Comparison of ENCODE assay signal across 30 cellular contexts in genomic region chr14:70303528-70304293, GRCh38.
"Had no signal": no experiment of that assay in that cellular context is flagged by ENCODE, and none has a peak within 500 bp of the region (broad histone marks: within the 10 kb centered on the region; RNA-seq: fewer than 3 reads in every experiment).

No MANE protein-coding gene starts in this region.

- ATAC-seq: activated CD4-positive, CD25-positive, alpha-beta regulatory T cell treated with anti-CD3 and anti-CD28 coated beads, Interleukin-2, amount 50 U/mL, for 24 hours; activated CD8-positive, alpha-beta memory T cell treated with anti-CD3 and anti-CD28 coated beads, Interleukin-2, amount 10 ng/mL, durations not matched to agents 7 days and 5 days; body of pancreas; Panc1; Right ventricle myocardium inferior; T-cell had no signal

- H3K4me1 Mint-ChIP-seq: activated CD8-positive, alpha-beta memory T cell treated with anti-CD3 and anti-CD28 coated beads, Interleukin-2, amount 10 ng/mL, durations not matched to agents 7 days and 5 days; activated naive CD4-positive, alpha-beta T cell treated with anti-CD3 and anti-CD28 coated beads, Interleukin-2, amount 50 U/mL, for 24 hours; T-cell had no signal

- H3K4me1 ChIP-seq: ascending aorta, body of pancreas had no signal

- H3K27me3 ChIP-seq: ascending aorta, body of pancreas, cardiac muscle cell, MG63 had no signal

- H3K27ac Mint-ChIP-seq: activated CD8-positive, alpha-beta memory T cell treated with anti-CD3 and anti-CD28 coated beads, Interleukin-2, amount 10 ng/mL, durations not matched to agents 7 days and 5 days; activated naive CD4-positive, alpha-beta T cell treated with anti-CD3 and anti-CD28 coated beads, Interleukin-2, amount 50 U/mL, for 24 hours; activated T-cell treated with anti-CD3 and anti-CD28 coated beads, Interleukin-2, amount 50 U/mL, for 24 hours; activated T-helper 1 cell treated with anti-CD3 and anti-CD28 coated beads, Interleukin-12 subunit alpha, Interleukin-12 subunit beta, Interleukin-2, Interleukin-4 antibody, amounts not matched to agents 30 ng/mL and 10 ng/mL and 1 ng/mL, durations not matched to agents 14 hours and 24 hours and 36 hours; T-cell had no signal

- H3K4me3 ChIP-seq: ascending aorta, body of pancreas, cardiac muscle cell, MG63, SK-N-MC had no signal

- H3K9me3 ChIP-seq: ascending aorta, body of pancreas, MG63 had no signal

- H3K4me3 Mint-ChIP-seq: activated CD8-positive, alpha-beta memory T cell treated with anti-CD3 and anti-CD28 coated beads, Interleukin-2, amount 10 ng/mL, durations not matched to agents 7 days and 5 days; activated naive CD4-positive, alpha-beta T cell treated with anti-CD3 and anti-CD28 coated beads, Interleukin-2, amount 50 U/mL, for 24 hours; activated T-cell treated with anti-CD3 and anti-CD28 coated beads, Interleukin-2, amount 50 U/mL, for 24 hours; activated T-helper 1 cell treated with anti-CD3 and anti-CD28 coated beads, Interleukin-12 subunit alpha, Interleukin-12 subunit beta, Interleukin-2, Interleukin-4 antibody, amounts not matched to agents 30 ng/mL and 10 ng/mL and 1 ng/mL, durations not matched to agents 14 hours and 24 hours and 36 hours; T-cell had no signal

- H3K27ac ChIP-seq: ascending aorta, body of pancreas, cardiac muscle cell, SK-N-MC had no signal

- DNase-seq: activated CD4-positive, alpha-beta T cell treated with anti-CD3 and anti-CD28 coated beads for 48 hours; activated CD4-positive, alpha-beta T cell treated with anti-CD3 and anti-CD28 coated beads, Interleukin-2, amount 50 U/mL, for 4 hours; activated CD8-positive, alpha-beta memory T cell treated with anti-CD3 and anti-CD28 coated beads, Interleukin-2, amount 10 ng/mL, durations not matched to agents 7 days and 5 days; activated effector memory CD4-positive, alpha-beta T cell treated with Interleukin-2 at 50 U/mL for 16 hours; activated naive CD4-positive, alpha-beta T cell; activated T-cell treated with anti-CD3 and anti-CD28 coated beads, Interleukin-2, amount 50 U/mL, for 24 hours; body of pancreas; cerebellar nuclear complex; MG63; MV-4-11; NCI-H1092 treated with DMSO at 0.1 percent for 48 hours; NCI-H1417 treated with DMSO at 0.1 percent for 48 hours; NCI-H1694; NCI-H2029; NCI-H2107; NCI-H2171 treated with DMSO at 0.1 percent for 48 hours; NCI-H226; NCI-H526; NCI-H774; OCI-M1; RPMI8226; T-cell had no signal

- H3K9me3 Mint-ChIP-seq: activated naive CD4-positive, alpha-beta T cell treated with anti-CD3 and anti-CD28 coated beads, Interleukin-2, amount 50 U/mL, for 24 hours had no signal

- H3K36me3 Mint-ChIP-seq: activated CD8-positive, alpha-beta memory T cell treated with anti-CD3 and anti-CD28 coated beads, Interleukin-2, amount 10 ng/mL, durations not matched to agents 7 days and 5 days; T-cell had no signal

- H3K36me3 ChIP-seq: ascending aorta, cardiac muscle cell, MG63 had no signal
